In the genomic region with DNA sequence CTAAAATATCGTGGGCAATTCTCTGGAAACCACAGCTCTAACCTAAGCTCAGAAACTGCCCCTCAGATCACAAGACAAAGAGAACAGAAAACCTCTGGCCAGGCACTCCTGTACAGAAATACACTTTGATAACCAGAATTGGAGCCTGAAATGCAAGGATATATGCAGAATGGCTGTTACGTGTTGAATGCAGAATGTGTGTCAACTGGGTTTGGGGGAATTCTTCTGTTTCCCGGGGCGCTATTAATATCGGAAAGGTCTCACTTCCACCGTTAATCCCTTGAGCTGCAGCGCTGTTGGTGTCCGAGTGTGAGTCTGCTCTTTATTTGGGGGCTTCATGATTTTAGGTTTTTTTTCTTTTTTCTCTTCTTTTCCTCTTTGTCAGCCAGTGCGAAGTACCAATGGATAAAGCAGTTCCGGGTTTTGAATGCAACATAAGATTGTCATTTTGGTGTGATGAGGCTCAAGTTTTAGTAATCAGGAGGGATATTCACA, we compare ENCODE assay signal across 8 cellular contexts. TPM values are rescaled to one million over a fixed set of nuclear protein-coding genes. Genes with fewer than 3 reads are reported as not detected.
DNase-seq lines count a peak whose midpoint lies in the region; ATAC-seq and TF ChIP-seq lines count a peak whose summit lies in the region.

No MANE protein-coding gene starts in this region.

- H3K27me3 ChIP-seq in BJ (ENCODE audit: control insufficient read depth, insufficient read depth, low read length) (no peaks in the 10 kb centered on the region), adrenal gland (no peaks in the 10 kb centered on the region)

- TF ChIP-seq CTCF in BJ (IDR thresholded peaks at IDR 0.05; ENCODE audit: insufficient read depth, low read depth, low read length) (no peak), adrenal gland (IDR thresholded peaks at IDR 0.05) (no peak)

- intact Hi-C loops in adrenal gland (cut with DNase I): no loop called here
- intact Hi-C loops in posterior vena cava (cut with DNase I): no loop called here

- no peaks in the 10 kb centered on the region for H3K36me3 ChIP-seq in BJ (ENCODE audit: control insufficient read depth, insufficient read depth, low read length)
- no peaks in the 10 kb centered on the region for H3K36me3 ChIP-seq in adrenal gland (replicated peaks in 1 of 2)

- DNase-seq in BJ (ENCODE audit: low read depth) (no peak), HPDE6-E6E7 (ENCODE audit: extremely low spot score) (peak; percentile 21), adrenal gland (no peak), kidney tubule cell (ENCODE audit: low spot score) (peak; percentile 33), posterior vena cava (ENCODE audit: low spot score) (no peak), kidney glomerular epithelial cell (lab: John Stamatoyannopoulos, UW) (no peak)

- POLR2A ChIA-PET in BJ (lab: Charles Lee): interaction anchor here (0.6 kb wide), 1 partner anchor 146 kb away, joined by 4 read pairs; no protein-coding TSS in a partner anchor

- peaks cover 4 to 43% of the 10 kb centered on the region in 2 donors for H3K4me1 ChIP-seq in adrenal gland (replicated peaks in 1 of 2)

- ATAC-seq in GM18861 (IDR thresholded peaks at IDR 0.05; ENCODE audit: unreplicated experiment): peak; percentile 1

- peak in 1 of 2 donors; percentile 14 for TF ChIP-seq POLR2A in adrenal gland (IDR thresholded peaks at IDR 0.05)

- H3K9me3 ChIP-seq in adrenal gland (replicated peaks in 1 of 3): no peaks in the 10 kb centered on the region

- WGBS in adrenal gland, 4 donors: 0 to 2% (median 0%) methylated on average over 10 of the region's 10 CpGs

- CTCF ChIA-PET in BJ (lab: Yijun Ruan, JAX): interaction anchor here (0.7 to 3.2 kb wide), 5 partner anchors 7 to 970 kb away, joined by 4 to 13 read pairs (median 4); no protein-coding TSS in a partner anchor

- peak overlapping the region; percentile 80 for H3K4me3 ChIP-seq in BJ (ENCODE audit: low read depth, low read length)
- H3K4me3 ChIP-seq in adrenal gland: peak overlapping the region in 3 of 4 donors; percentile 70 to 95 (median 93)

- H3K27ac ChIP-seq in adrenal gland: peak overlapping the region; percentile 77 to 99 (median 94)
- H3K27ac ChIP-seq in temporal lobe (ENCODE audit: low read depth, low read length): peak overlapping the region; percentile 84

RNA-seq across cellular contexts. Expression of a gene that starts 1.2 kb away (rescaled TPM):
- 11.8 and 15.1 TPM in 2 replicates for polyA plus RNA-seq in BJ (2011; rRNA removed)
- 25.4 and 29.3 TPM in 2 replicates for polyA minus RNA-seq in BJ (2011; rRNA and poly(A)+ RNA removed)
- 100 to 1,000 TPM in 1 of 8 donors, 10 to 100 TPM in 7; 41.3 to 110 (median 66.7) TPM for total RNA-seq in adrenal gland
- polyA plus RNA-seq in adrenal gland: 10 to 100 TPM in 2 of 3 donors, 1 to 10 TPM in 1; 4.9 to 44.7 (median 11.7) TPM
- total RNA-seq in temporal lobe: 114 TPM
- total RNA-seq in posterior vena cava: 100 to 1,000 TPM in 1 of 2 donors, 10 to 100 TPM in 1; 65.2 to 172 TPM

Comparison
In these comparisons a context has a peak if more than half of its experiments do, and no peak if none do; other contexts are left out.
1. DNase-seq: peak in HPDE6-E6E7 (single experiment) and kidney tubule cell (single experiment); none in BJ (single experiment), adrenal gland (0 of 7), posterior vena cava (single experiment) and kidney glomerular epithelial cell (single experiment).